12 cellular contexts compared by ENCODE assay signal in genomic region chr1:25197982-25198681, GRCh38. TPM values are rescaled to one million over a fixed set of nuclear protein-coding genes. Genes with fewer than 3 reads are reported as not detected.
A peak's percentile ranks its signal among the peaks of the same experiment; 100 is the strongest.
DNase-seq lines count a peak whose midpoint lies in the region; TF ChIP-seq lines count a peak whose summit lies in the region.
"Had no signal": no experiment of that assay in that cellular context is flagged by ENCODE, and none has a peak within 500 bp of the region (broad histone marks: within the 10 kb centered on the region; RNA-seq: fewer than 3 reads in every experiment).

No MANE protein-coding gene starts in this region.

- H3K79me2 ChIP-seq in smooth muscle cell (ENCODE audit: low read depth): no peaks in the 10 kb centered on the region

- H3K27ac ChIP-seq in smooth muscle cell (ENCODE audit: low read depth) (no peak overlapping the region), brain microvascular endothelial cell (no peak overlapping the region)
- H3K27ac ChIP-seq: SJCRH30 had no signal

- peak overlapping the region; percentile 29 for H3K4me2 ChIP-seq in smooth muscle cell
- H3K4me2 ChIP-seq: GM23338 had no signal

- in situ Hi-C loops in SK-MEL-5 (cut with HindIII; ENCODE audit: low pct_unique_long_range_greater_than_20kb, low sequenced_read_pairs) (no loop called here), brain microvascular endothelial cell (cut with HindIII; ENCODE audit: low pct_ligation_motif_present, low sequenced_read_pairs) (no loop called here)

- TF ChIP-seq CTCF in smooth muscle cell (IDR thresholded peaks at IDR 0.05; ENCODE audit: borderline replicate concordance, insufficient read depth, poor library complexity, severe bottlenecking) (no peak), brain microvascular endothelial cell (IDR thresholded peaks at IDR 0.05; ENCODE audit: low read depth, low read length, missing control alignments) (no peak)

- no peaks in the 10 kb centered on the region for H3K9me3 ChIP-seq in smooth muscle cell (replicated peaks; ENCODE audit: low read depth)
- H3K9me3 ChIP-seq: SJCRH30 had no signal

- no peak overlapping the region for H3K4me3 ChIP-seq in smooth muscle cell
- no peak overlapping the region for H3K4me3 ChIP-seq in brain microvascular endothelial cell (ENCODE audit: low read depth, low read length)
- H3K4me3 ChIP-seq: GM23338, SJCRH30 had no signal

- no peak overlapping the region for H3K9ac ChIP-seq in smooth muscle cell (ENCODE audit: low read depth)

- H3K27me3 ChIP-seq in smooth muscle cell (ENCODE audit: low read depth) (no peaks in the 10 kb centered on the region), brain microvascular endothelial cell (replicated peaks) (no peaks in the 10 kb centered on the region)

- DNase-seq in NCI-H1092 treated with DMSO at 0.1 percent for 48 hours (lab: John Stamatoyannopoulos, UW) (peak; percentile 82), NCI-H1092 (lab: John Stamatoyannopoulos, UW) (no peak), SK-MEL-5 (ENCODE audit: low read depth, low spot score) (peak; percentile 55), foreskin melanocyte (peak; percentile 77), smooth muscle cell (lab: John Stamatoyannopoulos, UW; ENCODE audit: unreplicated experiment) (no peak), brain microvascular endothelial cell (no peak), CD1c-positive myeloid dendritic cell (ENCODE audit: extremely low spot score) (no peak)
- no peak for DNase-seq in stimulated activated CD4-positive, alpha-beta T cell treated with anti-CD3 and anti-CD28 coated beads, Interleukin-4, amount 100 ng/mL, for 24 hours
- DNase-seq: 8988T; activated effector memory CD4-positive, alpha-beta T cell treated with Interleukin-2 at 50 U/mL for 16 hours had no signal

- peak overlapping the region; percentile 41 for H2AFZ ChIP-seq in smooth muscle cell (ENCODE audit: low read depth)

- H3K36me3 ChIP-seq in smooth muscle cell (ENCODE audit: low read depth) (no peaks in the 10 kb centered on the region), brain microvascular endothelial cell (replicated peaks) (no peaks in the 10 kb centered on the region)
- H3K36me3 ChIP-seq: SJCRH30 had no signal

- H3F3A ChIP-seq in smooth muscle cell (ENCODE audit: low read depth): peaks cover 7% of the 10 kb centered on the region

- H4K20me1 ChIP-seq in smooth muscle cell (ENCODE audit: low read depth): no peaks in the 10 kb centered on the region

- H3K4me1 ChIP-seq in smooth muscle cell (ENCODE audit: low read depth): peaks cover 17% of the 10 kb centered on the region

- WGBS in smooth muscle cell (ENCODE audit: low lambda C conversion rate): 70% methylated on average over 11 of the region's 11 CpGs

RNA-seq across cellular contexts. Expression of gene SYF2, which starts 34.2 kb away (rescaled TPM):
- total RNA-seq in SK-MEL-5 (2014; rRNA removed; shearing (Covaris generic)): 63.5 and 67.4 TPM in 2 replicates
- polyA plus RNA-seq in SK-MEL-5 (2015; cell fraction: cytosol; rRNA removed): 37.1 and 41.6 TPM in 2 replicates
- polyA plus RNA-seq in SK-MEL-5 (2015; cell fraction: nucleus; rRNA removed): 12.2 and 15.3 TPM in 2 replicates
- total RNA-seq in smooth muscle cell: 57.2 and 61.1 TPM in 2 replicates
- polyA plus RNA-seq in smooth muscle cell: 28.1 and 33.9 TPM in 2 replicates

RNA-seq across cellular contexts. Expression of gene RSRP1, which starts 49.1 kb away (rescaled TPM):
- 34.1 and 35.5 TPM in 2 replicates for total RNA-seq in SK-MEL-5 (2014; rRNA removed; shearing (Covaris generic))
- polyA plus RNA-seq in SK-MEL-5 (2015; cell fraction: cytosol; rRNA removed): 14.9 and 15.0 TPM in 2 replicates
- polyA plus RNA-seq in SK-MEL-5 (2015; cell fraction: nucleus; rRNA removed): 470 and 472 TPM in 2 replicates
- 83.7 and 93.6 TPM in 2 replicates for total RNA-seq in smooth muscle cell
- polyA plus RNA-seq in smooth muscle cell: 32.3 and 48.8 TPM in 2 replicates

Comparison
In these comparisons a context has a peak if more than half of its experiments do, and no peak if none do; other contexts are left out.
1. DNase-seq: peak in NCI-H1092 treated with DMSO at 0.1 percent for 48 hours (single experiment), SK-MEL-5 (single experiment) and foreskin melanocyte (single experiment); none in NCI-H1092 (single experiment), smooth muscle cell (single experiment), brain microvascular endothelial cell (single experiment), CD1c-positive myeloid dendritic cell (single experiment) and stimulated activated CD4-positive, alpha-beta T cell treated with anti-CD3 and anti-CD28 coated beads, Interleukin-4, amount 100 ng/mL, for 24 hours (single experiment).